Comparison of ENCODE assay signal across 1 cellular context in the genomic region with DNA sequence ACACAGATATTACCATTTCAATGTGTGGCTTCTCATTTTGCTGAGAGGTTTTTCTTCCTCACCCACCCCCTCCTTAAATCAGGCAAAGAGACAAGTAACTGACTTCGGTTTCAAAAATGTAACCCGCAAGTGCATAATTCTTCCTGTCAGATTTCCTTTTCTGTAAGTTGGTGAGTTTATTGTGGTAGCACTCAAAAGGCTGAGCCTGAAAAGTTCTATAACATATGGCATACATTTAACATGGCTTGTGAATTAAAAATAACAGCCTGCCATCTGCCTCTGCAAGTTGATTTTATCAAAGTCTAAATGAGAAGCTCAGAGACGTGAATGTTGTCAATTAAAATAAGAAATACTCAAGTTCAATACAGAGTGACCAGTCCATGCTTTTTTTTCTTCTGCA.
A peak's percentile ranks its signal among the peaks of the same experiment; 100 is the strongest.
TF ChIP-seq lines count a peak whose summit lies in the region.

No MANE protein-coding gene starts in this region.

TF ChIP-seq in SK-N-SH treated with all-trans-retinoic acid at 6 μM for 48 hours, 23 proteins besides CTCF, POLR2A, EP300 and RAD21 (continued from another document):
- TF ChIP-seq, protein P1, sequence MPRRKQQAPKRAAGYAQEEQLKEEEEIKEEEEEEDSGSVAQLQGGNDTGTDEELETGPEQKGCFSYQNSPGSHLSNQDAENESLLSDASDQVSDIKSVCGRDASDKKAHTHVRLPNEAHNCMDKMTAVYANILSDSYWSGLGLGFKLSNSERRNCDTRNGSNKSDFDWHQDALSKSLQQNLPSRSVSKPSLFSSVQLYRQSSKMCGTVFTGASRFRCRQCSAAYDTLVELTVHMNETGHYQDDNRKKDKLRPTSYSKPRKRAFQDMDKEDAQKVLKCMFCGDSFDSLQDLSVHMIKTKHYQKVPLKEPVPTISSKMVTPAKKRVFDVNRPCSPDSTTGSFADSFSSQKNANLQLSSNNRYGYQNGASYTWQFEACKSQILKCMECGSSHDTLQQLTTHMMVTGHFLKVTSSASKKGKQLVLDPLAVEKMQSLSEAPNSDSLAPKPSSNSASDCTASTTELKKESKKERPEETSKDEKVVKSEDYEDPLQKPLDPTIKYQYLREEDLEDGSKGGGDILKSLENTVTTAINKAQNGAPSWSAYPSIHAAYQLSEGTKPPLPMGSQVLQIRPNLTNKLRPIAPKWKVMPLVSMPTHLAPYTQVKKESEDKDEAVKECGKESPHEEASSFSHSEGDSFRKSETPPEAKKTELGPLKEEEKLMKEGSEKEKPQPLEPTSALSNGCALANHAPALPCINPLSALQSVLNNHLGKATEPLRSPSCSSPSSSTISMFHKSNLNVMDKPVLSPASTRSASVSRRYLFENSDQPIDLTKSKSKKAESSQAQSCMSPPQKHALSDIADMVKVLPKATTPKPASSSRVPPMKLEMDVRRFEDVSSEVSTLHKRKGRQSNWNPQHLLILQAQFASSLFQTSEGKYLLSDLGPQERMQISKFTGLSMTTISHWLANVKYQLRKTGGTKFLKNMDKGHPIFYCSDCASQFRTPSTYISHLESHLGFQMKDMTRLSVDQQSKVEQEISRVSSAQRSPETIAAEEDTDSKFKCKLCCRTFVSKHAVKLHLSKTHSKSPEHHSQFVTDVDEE (CRISPR knock-in tag; IDR thresholded peaks at IDR 0.05) = peak; percentile 75; the same call in 1 of the 2 replicates
- no peak for TF ChIP-seq TOX (CRISPR knock-in tag; IDR thresholded peaks at IDR 0.05; ENCODE audit: borderline replicate concordance)
- TF ChIP-seq ESRRG (CRISPR knock-in tag; IDR thresholded peaks at IDR 0.05) = no peak
- TF ChIP-seq, protein P2, sequence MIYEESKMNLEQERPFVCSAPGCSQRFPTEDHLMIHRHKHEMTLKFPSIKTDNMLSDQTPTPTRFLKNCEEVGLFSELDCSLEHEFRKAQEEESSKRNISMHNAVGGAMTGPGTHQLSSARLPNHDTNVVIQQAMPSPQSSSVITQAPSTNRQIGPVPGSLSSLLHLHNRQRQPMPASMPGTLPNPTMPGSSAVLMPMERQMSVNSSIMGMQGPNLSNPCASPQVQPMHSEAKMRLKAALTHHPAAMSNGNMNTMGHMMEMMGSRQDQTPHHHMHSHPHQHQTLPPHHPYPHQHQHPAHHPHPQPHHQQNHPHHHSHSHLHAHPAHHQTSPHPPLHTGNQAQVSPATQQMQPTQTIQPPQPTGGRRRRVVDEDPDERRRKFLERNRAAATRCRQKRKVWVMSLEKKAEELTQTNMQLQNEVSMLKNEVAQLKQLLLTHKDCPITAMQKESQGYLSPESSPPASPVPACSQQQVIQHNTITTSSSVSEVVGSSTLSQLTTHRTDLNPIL (CRISPR knock-in tag; IDR thresholded peaks at IDR 0.05; ENCODE audit: low read depth) = no peak
- no peak for TF ChIP-seq RARB (CRISPR knock-in tag; IDR thresholded peaks at IDR 0.05)
